Comparison of ENCODE assay signal across 16 cellular contexts in genomic region chr5:75320341-75320740, GRCh38. TPM values are rescaled to one million over a fixed set of nuclear protein-coding genes. Genes with fewer than 3 reads are reported as not detected.
DNase-seq lines count a peak whose midpoint lies in the region; ATAC-seq, FAIRE-seq and TF ChIP-seq lines count a peak whose summit lies in the region.
"Had no signal": no experiment of that assay in that cellular context is flagged by ENCODE, and none has a peak within 500 bp of the region (broad histone marks: within the 10 kb centered on the region; RNA-seq: fewer than 3 reads in every experiment).

No MANE protein-coding gene starts in this region.

- 91% methylated on average over 10 of the region's 10 CpGs for WGBS in GM23248 (ENCODE audit: low coverage in 1 of 2, low lambda C conversion rate in 2 of 2, missing lambda C conversion rate in 2 of 2), 2 experiments

- no peak overlapping the region for H3K9ac ChIP-seq in GM23248
- H3K9ac ChIP-seq: BLaER1 had no signal

- peaks cover 14% of the 10 kb centered on the region for H3K4me1 ChIP-seq in GM23248 (ENCODE audit: insufficient read depth)
- H3K4me1 ChIP-seq: BLaER1, esophagus muscularis mucosa had no signal

- H3K4me1 Mint-ChIP-seq in chondrocyte (ENCODE audit: low read depth) (peaks cover 20% of the 10 kb centered on the region), natural killer cell (no peaks in the 10 kb centered on the region)
- H3K4me1 Mint-ChIP-seq: IgD-negative memory B cell had no signal

- H3K4me2 ChIP-seq in GM23248 (ENCODE audit: unreplicated experiment) = peak overlapping the region; percentile 53
- H3K4me2 ChIP-seq: BLaER1 had no signal

- no peaks in the 10 kb centered on the region for H3K9me2 ChIP-seq in GM23248 (ENCODE audit: insufficient read depth)

- H3K27me3 ChIP-seq in GM23248 (replicated peaks; ENCODE audit: insufficient read depth) = no peaks in the 10 kb centered on the region
- H3K27me3 ChIP-seq: BLaER1, esophagus muscularis mucosa had no signal

- no peak overlapping the region for H3K4me3 ChIP-seq in GM23248
- H3K4me3 ChIP-seq: BLaER1, esophagus muscularis mucosa had no signal

- ATAC-seq in natural killer cell (peak in 2 of 3 donors; percentile 33 to 81), HG03378 (IDR thresholded peaks at IDR 0.05; ENCODE audit: unreplicated experiment) (no peak)

- H3K27ac ChIP-seq in GM23248 = peak overlapping the region; percentile 68
- H3K27ac ChIP-seq: BLaER1, esophagus muscularis mucosa had no signal

- H3K9me3 Mint-ChIP-seq in chondrocyte (ENCODE audit: low read depth) (no peaks in the 10 kb centered on the region), natural killer cell (no peaks in the 10 kb centered on the region)
- H3K9me3 Mint-ChIP-seq: activated CD4-positive, alpha-beta memory T cell treated with anti-CD3 and anti-CD28 coated beads, Interleukin-2, amount 10 ng/mL, durations not matched to agents 7 days and 5 days; IgD-negative memory B cell had no signal

- H3K4me3 Mint-ChIP-seq in chondrocyte (ENCODE audit: unreplicated experiment) (no peak overlapping the region), natural killer cell (no peak overlapping the region)
- H3K4me3 Mint-ChIP-seq: activated CD4-positive, alpha-beta memory T cell treated with anti-CD3 and anti-CD28 coated beads, Interleukin-2, amount 10 ng/mL, durations not matched to agents 7 days and 5 days; IgD-negative memory B cell had no signal

- no peaks in the 10 kb centered on the region for H3K36me3 ChIP-seq in GM23248 (ENCODE audit: low read depth)
- H3K36me3 ChIP-seq: BLaER1, esophagus muscularis mucosa had no signal

- in situ Hi-C loops in GM23248 (cut with MboI) = no loop called here

- H4K20me1 ChIP-seq in GM23248 (ENCODE audit: insufficient read depth) = no peaks in the 10 kb centered on the region
- H4K20me1 ChIP-seq: BLaER1 had no signal

- H3K36me3 Mint-ChIP-seq in chondrocyte (ENCODE audit: low read depth) = no peaks in the 10 kb centered on the region
- H3K36me3 Mint-ChIP-seq in natural killer cell = no peaks in the 10 kb centered on the region
- H3K36me3 Mint-ChIP-seq: IgD-negative memory B cell had no signal

- intact Hi-C loops in natural killer cell (cut with micrococcal nuclease) = no loop called here
- intact Hi-C loops in posterior vena cava (cut with DNase I) = no loop called here

- no peak for FAIRE-seq in D721Med (lab: Jason Lieb, UNC)

- H3K27me3 Mint-ChIP-seq in chondrocyte (ENCODE audit: low read depth) (no peaks in the 10 kb centered on the region), natural killer cell (ENCODE audit: low read depth in 2 of 2) (peaks cover 14 to 15% of the 10 kb centered on the region in 2 donors)
- H3K27me3 Mint-ChIP-seq: activated CD4-positive, alpha-beta memory T cell treated with anti-CD3 and anti-CD28 coated beads, Interleukin-2, amount 10 ng/mL, durations not matched to agents 7 days and 5 days had no signal

- H3F3A ChIP-seq in GM23248 (ENCODE audit: insufficient read depth) = peaks cover 11% of the 10 kb centered on the region

- H3K79me2 ChIP-seq in GM23248 (ENCODE audit: insufficient read depth) = no peaks in the 10 kb centered on the region

- H3K9me3 ChIP-seq in GM23248 (ENCODE audit: low read depth) = no peaks in the 10 kb centered on the region
- H3K9me3 ChIP-seq: BLaER1, esophagus muscularis mucosa had no signal

- no peak for TF ChIP-seq CTCF in chondrocyte (IDR thresholded peaks at IDR 0.05)
- TF ChIP-seq CTCF in natural killer cell (IDR thresholded peaks at IDR 0.05) = no peak
- no peak for TF ChIP-seq CTCF in D721Med (IDR thresholded peaks at IDR 0.05; ENCODE audit: insufficient read depth, missing control alignments)

- DNase-seq in GM23248 (no peak), NOMO-1 treated with DMSO at 0.1 percent for 48 hours (lab: John Stamatoyannopoulos, UW; ENCODE audit: unreplicated experiment) (peak; percentile 96), chondrocyte (ENCODE audit: low spot score) (no peak), natural killer cell (no peak), D721Med (ENCODE audit: insufficient read length, low spot score) (no peak), posterior vena cava (ENCODE audit: low spot score) (no peak), retina (no peak)
- DNase-seq: activated CD4-positive, alpha-beta memory T cell treated with anti-CD3 and anti-CD28 coated beads, Interleukin-2, amount 10 ng/mL, durations not matched to agents 7 days and 5 days; activated effector memory CD4-positive, alpha-beta T cell treated with anti-CD3 and anti-CD28 coated beads, Interleukin-2, amount 50 U/mL, for 16 hours; central memory CD4-positive, alpha-beta T cell; NCI-H187; right cardiac atrium had no signal

- H2AFZ ChIP-seq in GM23248 = no peak overlapping the region

- H3K27ac Mint-ChIP-seq in chondrocyte (ENCODE audit: unreplicated experiment) = peak overlapping the region; percentile 74
- no peak overlapping the region for H3K27ac Mint-ChIP-seq in natural killer cell
- H3K27ac Mint-ChIP-seq: activated CD4-positive, alpha-beta memory T cell treated with anti-CD3 and anti-CD28 coated beads, Interleukin-2, amount 10 ng/mL, durations not matched to agents 7 days and 5 days; IgD-negative memory B cell had no signal

RNA-seq across cellular contexts. Expression of gene HMGCR, which starts 16.7 kb away (rescaled TPM):
- 18.1 and 34.0 TPM in 2 replicates for total RNA-seq in GM23248 (2014; rRNA removed; shearing (Covaris generic))
- polyA plus RNA-seq in GM23248 (2016; fragmentation: Nextera tagmentation; extraction: Ambion mirVana) = 14.4 and 17.3 TPM in 2 replicates
- total RNA-seq in chondrocyte (63.2 to 75.9 TPM (median 73.1 TPM) in 3 replicates), natural killer cell (10 to 100 TPM; 44.2 to 89.5 (median 62.6) TPM), posterior vena cava (10 to 100 TPM; 15.1 to 22.9 TPM)
